Comparison of ENCODE assay signal across 9 cellular contexts in genomic region chr11:10351768-10352641, GRCh38. TPM values are rescaled to one million over a fixed set of nuclear protein-coding genes. Genes with fewer than 3 reads are reported as not detected.
A peak's percentile ranks its signal among the peaks of the same experiment; 100 is the strongest.
DNase-seq lines count a peak whose midpoint lies in the region; ATAC-seq and TF ChIP-seq lines count a peak whose summit lies in the region.
"Had no signal": no experiment of that assay in that cellular context is flagged by ENCODE, and none has a peak within 500 bp of the region (broad histone marks: within the 10 kb centered on the region; RNA-seq: fewer than 3 reads in every experiment).

No MANE protein-coding gene starts in this region.

- peak overlapping the region; percentile 34 to 90 for H2BK12ac ChIP-seq in mesenchymal stem cell (ENCODE audit: low read length in 2 of 2)

- H3K27me3 ChIP-seq in endocrine pancreas (ENCODE audit: control insufficient read depth, insufficient read depth, low read length) (no peaks in the 10 kb centered on the region), mesenchymal stem cell (ENCODE audit: control insufficient read depth in 1 of 2, insufficient read depth in 1 of 2, low read length in 2 of 2) (no peaks in the 10 kb centered on the region)

- H4K8ac ChIP-seq in mesenchymal stem cell (ENCODE audit: low read length): peak overlapping the region; percentile 23

- H3K9me3 ChIP-seq in endocrine pancreas (ENCODE audit: control insufficient read depth, low read length): no peaks in the 10 kb centered on the region
- no peaks in the 10 kb centered on the region for H3K9me3 ChIP-seq in mesenchymal stem cell (ENCODE audit: control insufficient read depth, low read length)

- no peak overlapping the region for H2BK15ac ChIP-seq in mesenchymal stem cell (ENCODE audit: low read depth, poor library complexity, severe bottlenecking)

- no peak for ATAC-seq in GM19351 (IDR thresholded peaks at IDR 0.05; ENCODE audit: unreplicated experiment)
- ATAC-seq in HG03025 (IDR thresholded peaks at IDR 0.05; ENCODE audit: low FRiP score, unreplicated experiment): no peak

- in situ Hi-C loops in ACHN (cut with HindIII; ENCODE audit: low pct_ligation_motif_present, low pct_unique_long_range_greater_than_20kb, low sequenced_read_pairs): no loop called here

- H4K91ac ChIP-seq in mesenchymal stem cell (ENCODE audit: low read length): no peak overlapping the region

- H3K4ac ChIP-seq in mesenchymal stem cell (ENCODE audit: low read depth in 1 of 2, low read length in 2 of 2): peak overlapping the region in 1 of 2 experiments; percentile 40

- H3K4me3 ChIP-seq in AG10803 (ENCODE audit: low read length) (no peak overlapping the region), endocrine pancreas (ENCODE audit: control insufficient read depth, insufficient read depth, low read length) (peak overlapping the region; percentile 50), mesenchymal stem cell (ENCODE audit: insufficient read depth in 1 of 2, low read depth in 1 of 2, low read length in 2 of 2) (no peak overlapping the region)

- 16% methylated on average over 19 of the region's 20 CpGs for WGBS in mesenchymal stem cell

- peak; percentile 84 for DNase-seq in AG10803 (ENCODE audit: low read depth)
- peak; percentile 64 for DNase-seq in NCI-H2107 (lab: John Stamatoyannopoulos, UW)
- peak; percentile 97 for DNase-seq in mesenchymal stem cell
- no peak for DNase-seq in NCI-H1105 (lab: John Stamatoyannopoulos, UW)
- DNase-seq in ACHN: no peak
- DNase-seq: DND-41 had no signal

- no peak overlapping the region for H3K23ac ChIP-seq in mesenchymal stem cell (ENCODE audit: low read length in 2 of 2)

- H2AFZ ChIP-seq in mesenchymal stem cell (ENCODE audit: low read depth, low read length): no peak overlapping the region

- H3K14ac ChIP-seq in mesenchymal stem cell (ENCODE audit: low read length in 2 of 2): no peak overlapping the region

- no peak overlapping the region for H3K4me2 ChIP-seq in mesenchymal stem cell (ENCODE audit: low read length, poor library complexity, severe bottlenecking)

- no peak overlapping the region for H3K9ac ChIP-seq in endocrine pancreas (ENCODE audit: control insufficient read depth, insufficient read depth, low read length)
- H3K9ac ChIP-seq in mesenchymal stem cell (ENCODE audit: low read length): peak overlapping the region; percentile 16

- H3K36me3 ChIP-seq in endocrine pancreas (ENCODE audit: control insufficient read depth, insufficient read depth, low read length): no peaks in the 10 kb centered on the region
- H3K36me3 ChIP-seq in mesenchymal stem cell (ENCODE audit: control insufficient read depth in 1 of 2, insufficient read depth in 2 of 2, low read depth in 1 of 2, low read length in 2 of 2): no peaks in the 10 kb centered on the region

- no peaks in the 10 kb centered on the region for H3K79me1 ChIP-seq in mesenchymal stem cell (replicated peaks; ENCODE audit: low read length, poor library complexity, severe bottlenecking)

- no peak overlapping the region for H2AK5ac ChIP-seq in mesenchymal stem cell (ENCODE audit: low read length, severe bottlenecking)

- peak overlapping the region; percentile 81 for H3K27ac ChIP-seq in mesenchymal stem cell (ENCODE audit: low read length, poor library complexity, severe bottlenecking)

- no peak for TF ChIP-seq CTCF in AG10803 (conservative IDR thresholded peaks at IDR 0.05; ENCODE audit: low read length)

- peak overlapping the region; percentile 46 to 61 for H3K18ac ChIP-seq in mesenchymal stem cell (ENCODE audit: low read depth in 1 of 2, low read length in 2 of 2)

- H3K4me1 ChIP-seq in endocrine pancreas (ENCODE audit: control insufficient read depth, insufficient read depth, low read length) (peaks cover 20% of the 10 kb centered on the region), mesenchymal stem cell (ENCODE audit: control insufficient read depth, insufficient read depth, low read depth, low read length) (peaks cover 14% of the 10 kb centered on the region)

- H2BK120ac ChIP-seq in mesenchymal stem cell (ENCODE audit: low read depth, low read length): no peak overlapping the region

- H2BK5ac ChIP-seq in mesenchymal stem cell (ENCODE audit: low read depth, low read length, poor library complexity, severe bottlenecking): no peak overlapping the region

RNA-seq across cellular contexts. Expression of gene ADM, which starts 47.1 kb away (rescaled TPM):
- 90.3 TPM for polyA plus RNA-seq in mesenchymal stem cell (2013, experiment 1 of 2)
- polyA plus RNA-seq in mesenchymal stem cell (2013, experiment 2 of 2): 87.3 TPM

RNA-seq across cellular contexts. Expression of gene SBF2, which starts 58.0 kb away (rescaled TPM):
- 21.0 TPM for polyA plus RNA-seq in mesenchymal stem cell (2013, experiment 1 of 2)
- polyA plus RNA-seq in mesenchymal stem cell (2013, experiment 2 of 2): 20.2 TPM

Comparison
In these comparisons a context has a peak if more than half of its experiments do, and no peak if none do; other contexts are left out.
1. DNase-seq: peak in AG10803 (single experiment), NCI-H2107 (single experiment) and mesenchymal stem cell (single experiment); none in NCI-H1105 (single experiment) and ACHN (single experiment).